In the genomic region with DNA sequence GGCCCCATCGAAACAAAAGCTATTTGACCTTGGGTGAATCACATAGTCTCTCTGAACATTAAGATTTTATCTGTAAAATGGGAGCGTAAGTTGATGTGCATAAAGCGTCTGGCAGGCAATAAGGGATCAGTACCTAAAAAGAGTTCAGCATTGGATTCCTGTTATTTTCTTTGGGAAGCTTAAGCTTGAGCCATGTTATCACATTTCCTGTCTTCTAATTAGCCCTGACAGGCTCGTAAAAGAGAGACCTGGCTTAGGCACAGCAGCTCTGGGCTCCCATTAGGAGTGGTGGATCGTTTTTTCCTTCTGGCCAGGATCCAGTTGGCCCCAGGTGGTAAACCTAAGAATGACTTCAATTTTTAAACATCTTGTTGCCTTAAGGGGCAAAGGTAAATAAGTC, we compare ENCODE assay signal across 19 cellular contexts. TPM values are rescaled to one million over a fixed set of nuclear protein-coding genes. Genes with fewer than 3 reads are reported as not detected.
DNase-seq lines count a peak whose midpoint lies in the region; ATAC-seq, FAIRE-seq and TF ChIP-seq lines count a peak whose summit lies in the region.
"Had no signal": no experiment of that assay in that cellular context is flagged by ENCODE, and none has a peak within 500 bp of the region (broad histone marks: within the 10 kb centered on the region; RNA-seq: fewer than 3 reads in every experiment).

No MANE protein-coding gene starts in this region.

- in situ Hi-C loops in mammary epithelial cell (cut with MboI; ENCODE audit: low sequenced_read_pairs in 2 of 2) = no loop called here

- intact Hi-C loops in colonic mucosa (cut with DNase I) (loop anchor here (10.0 kb wide), 1 partner anchor 363 kb away; a partner anchor contains a TSS), mammary epithelial cell (cut with micrococcal nuclease) (no loop called here), stomach (cut with DNase I; ENCODE audit: low total_unique reads) (no loop called here), pancreas (cut with DNase I) (loop anchor here in 2 of 3 donors (5.0 kb wide), 2 partner anchors 110 to 115 kb away; no protein-coding TSS in a partner anchor)

- CTCF ChIA-PET in mammary epithelial cell (lab: Charles Lee; ENCODE audit: low non-redundant PET) = no interaction called here

- H3K9me3 ChIP-seq in colonic mucosa (no peaks in the 10 kb centered on the region), mammary epithelial cell (replicated peaks; ENCODE audit: insufficient read depth, low read length) (no peaks in the 10 kb centered on the region), stomach (no peaks in the 10 kb centered on the region), pancreas (no peaks in the 10 kb centered on the region)
- H3K9me3 ChIP-seq: body of pancreas, esophagus muscularis mucosa, sigmoid colon had no signal

- H3K4me3 ChIP-seq in colonic mucosa (no peak overlapping the region), mammary epithelial cell (replicated peaks in 1 of 3; ENCODE audit: insufficient read depth in 1 of 3, low read depth in 2 of 3, low read length in 3 of 3) (no peak overlapping the region), stomach (no peak overlapping the region), pancreas (no peak overlapping the region)
- H3K4me3 ChIP-seq: body of pancreas, esophagus muscularis mucosa, sigmoid colon had no signal

- no peak overlapping the region for H3K27ac ChIP-seq in colonic mucosa
- no peak overlapping the region for H3K27ac ChIP-seq in mammary epithelial cell (ENCODE audit: insufficient read depth, low read depth, low read length)
- H3K27ac ChIP-seq in stomach = no peak overlapping the region
- no peak overlapping the region for H3K27ac ChIP-seq in pancreas
- H3K27ac ChIP-seq: body of pancreas, esophagus muscularis mucosa, sigmoid colon had no signal

- H3K4me2 ChIP-seq in mammary epithelial cell (ENCODE audit: insufficient read depth, low read depth, low read length) = no peak overlapping the region

- H3K9ac ChIP-seq in colonic mucosa (ENCODE audit: low read depth in 2 of 2, low read length in 2 of 2) (no peak overlapping the region), mammary epithelial cell (ENCODE audit: insufficient read depth, low read length) (no peak overlapping the region)

- ATAC-seq in HG03025 (IDR thresholded peaks at IDR 0.05; ENCODE audit: low FRiP score, unreplicated experiment) (no peak), pancreas (no peak)
- ATAC-seq: body of pancreas had no signal

- H4K20me1 ChIP-seq in mammary epithelial cell (ENCODE audit: insufficient read depth, low read length) = no peaks in the 10 kb centered on the region

- no peak for FAIRE-seq in pancreas (lab: Jason Lieb, UNC)
- FAIRE-seq: islet of Langerhans had no signal

- no peak for TF ChIP-seq EP300 in stomach (IDR thresholded peaks at IDR 0.05)

- no TSS peak for BruUV-seq in mammary epithelial cell (replicated peaks; lab: Mats Ljungman, UMichigan)

- no peak overlapping the region for H2AFZ ChIP-seq in mammary epithelial cell (ENCODE audit: low read depth, low read length)

- H3K27me3 ChIP-seq in colonic mucosa (no peaks in the 10 kb centered on the region), mammary epithelial cell (ENCODE audit: insufficient read depth, low read length) (no peaks in the 10 kb centered on the region), stomach (no peaks in the 10 kb centered on the region), pancreas (no peaks in the 10 kb centered on the region)
- H3K27me3 ChIP-seq: body of pancreas, esophagus muscularis mucosa, sigmoid colon had no signal

- dilution Hi-C loops in mammary epithelial cell (cut with HindIII; ENCODE audit: low sequenced_read_pairs) = no loop called here

- H3K79me2 ChIP-seq in mammary epithelial cell (ENCODE audit: insufficient read depth, low read length) = no peaks in the 10 kb centered on the region

- no peak for TF ChIP-seq POLR2A in stomach (IDR thresholded peaks at IDR 0.05)

- no peaks in the 10 kb centered on the region for H3K36me3 ChIP-seq in colonic mucosa
- no peaks in the 10 kb centered on the region for H3K36me3 ChIP-seq in mammary epithelial cell (ENCODE audit: insufficient read depth, low read length)
- no peaks in the 10 kb centered on the region for H3K36me3 ChIP-seq in stomach
- no peaks in the 10 kb centered on the region for H3K36me3 ChIP-seq in pancreas
- H3K36me3 ChIP-seq: esophagus muscularis mucosa, sigmoid colon had no signal

- TF ChIP-seq CTCF in colonic mucosa (IDR thresholded peaks at IDR 0.05) = no peak
- no peak for TF ChIP-seq CTCF in mammary epithelial cell (conservative IDR thresholded peaks at IDR 0.05 in 1 of 2, IDR thresholded peaks at IDR 0.05 in 1 of 2; ENCODE audit: extremely low read depth in 1 of 2, insufficient read depth in 1 of 2, low read depth in 1 of 2, low read length in 2 of 2)
- no peak for TF ChIP-seq CTCF in stomach (IDR thresholded peaks at IDR 0.05)
- TF ChIP-seq CTCF in pancreas (IDR thresholded peaks at IDR 0.05) = no peak

- peak; percentile 74 for DNase-seq in DMS 273 treated with DMSO at 0.1 percent for 48 hours (lab: John Stamatoyannopoulos, UW)
- peak; percentile 81 for DNase-seq in LoVo (ENCODE audit: low spot score)
- DNase-seq in NCI-H524 (lab: John Stamatoyannopoulos, UW) = peak; percentile 92 to 96
- DNase-seq in colonic mucosa = peak; percentile 48
- DNase-seq in mammary epithelial cell = no peak
- DNase-seq in stomach = no peak
- no peak for DNase-seq in pancreas
- DNase-seq: activated CD4-positive, alpha-beta T cell treated with anti-CD3 and anti-CD28 coated beads for 48 hours; activated naive CD4-positive, alpha-beta T cell treated with anti-CD3 and anti-CD28 coated beads, Interleukin-2, amount 50 U/mL, for 16 hours; head of caudate nucleus; midbrain; NCI-H526 treated with DMSO at 0.1 percent for 48 hours; occipital lobe; sigmoid colon had no signal

- 72% methylated on average over 5 of the region's 5 CpGs for WGBS in mammary epithelial cell (ENCODE audit: low coverage, missing lambda C conversion rate)
- WGBS in stomach, 5 donors = 56 to 70% (median 63%) methylated on average over 5 of the region's 5 CpGs
- 52 to 57% methylated on average over 5 of the region's 5 CpGs for WGBS in pancreas, 2 donors

- H3K4me1 ChIP-seq in colonic mucosa = no peaks in the 10 kb centered on the region
- H3K4me1 ChIP-seq in mammary epithelial cell (ENCODE audit: insufficient read depth, low read length) = peaks cover 4% of the 10 kb centered on the region
- peaks cover 0 to 11% (median 2%) of the 10 kb centered on the region in 4 donors for H3K4me1 ChIP-seq in stomach
- H3K4me1 ChIP-seq in pancreas = no peaks in the 10 kb centered on the region
- H3K4me1 ChIP-seq: body of pancreas, sigmoid colon had no signal

RNA-seq across cellular contexts. Expression of a gene that starts 26.0 kb away (rescaled TPM):
- total RNA-seq in colonic mucosa = 100 to 1,000 TPM; 290 to 339 TPM
- total RNA-seq in mammary epithelial cell = 100 to 1,000 TPM; 174 to 202 TPM
- polyA plus RNA-seq in mammary epithelial cell = 220 TPM
- 162 TPM for polyA minus RNA-seq in mammary epithelial cell
- total RNA-seq in stomach = 10 to 100 TPM in 3 of 5 donors, 1 to 10 TPM in 2; 1.8 to 58.8 (median 12.5) TPM
- polyA plus RNA-seq in stomach = 10 to 100 TPM in 1 of 3 donors, 1 to 10 TPM in 1, under 1 TPM in 1; 0.46 to 22.8 (median 2.9) TPM
- total RNA-seq in pancreas = 10 to 100 TPM; 10.2 to 49.6 (median 28.6) TPM
- polyA plus RNA-seq in pancreas = 10 to 100 TPM in 1 of 2 donors, 1 to 10 TPM in 1; 7.5 to 21.0 TPM
- total RNA-seq: T-helper 2 cell treated with Interferon-gamma antibody and Interleukin-4, amounts not matched to agents 100 ng/mL and 5 ng/mL, for 36 hours had no signal

Comparison
In these comparisons a context has a peak if more than half of its experiments do, and no peak if none do; other contexts are left out.
1. DNase-seq: peak in DMS 273 treated with DMSO at 0.1 percent for 48 hours (single experiment), LoVo (single experiment), NCI-H524 (2 of 2) and colonic mucosa (single experiment); none in mammary epithelial cell (single experiment), stomach (single experiment) and pancreas (0 of 6).
2. intact Hi-C loops: an anchor here in colonic mucosa (10.0 kb wide) and pancreas (5.0 kb wide); none called in mammary epithelial cell and stomach.